In genomic region chr11:488062-488461, GRCh38 we compare ENCODE assay signal across 32 cellular contexts. TPM values are rescaled to one million over a fixed set of nuclear protein-coding genes. Genes with fewer than 3 reads are reported as not detected.
"Had no signal": no experiment of that assay in that cellular context is flagged by ENCODE, and none has a peak within 500 bp of the region (broad histone marks: within the 10 kb centered on the region; RNA-seq: fewer than 3 reads in every experiment).

No MANE protein-coding gene starts in this region.

- H3K9me3 Mint-ChIP-seq: dendritic cell treated with granulocyte-macrophage colony-stimulating factor and Interleukin-4, amounts not matched to agents 40 ng/mL and 50 ng/mL, for 4 days; immature natural killer cell; naive B cell; natural killer cell treated with Interleukin-12 subunit alpha and Interleukin-12 subunit beta and Interleukin-15 and Interleukin-18, amount 100 ng/mL, for 72 hours; stimulated activated naive B cell treated with anti-CD40 and anti-IgM and Interleukin-4, amounts not matched to agents 10 μg/mL and 1 μg/mL and 100 μg/mL, for 72 hours; type B pancreatic cell had no signal

- H3K36me3 Mint-ChIP-seq: immature natural killer cell; naive B cell; natural killer cell treated with Interleukin-12 subunit alpha and Interleukin-12 subunit beta and Interleukin-15 and Interleukin-18, amount 100 ng/mL, for 72 hours had no signal

- H3K9me3 ChIP-seq: colonic mucosa, gastrocnemius medialis, heart left ventricle, lower lobe of right lung, prostate gland, right atrium auricular region, sigmoid colon, stomach, testis, tibial artery had no signal

- DNase-seq: central memory CD4-positive, alpha-beta T cell; colonic mucosa; effector CD8-positive, alpha-beta T cell; endodermal cell; foreskin fibroblast; gastrocnemius medialis; hippocampal formation; immature natural killer cell; islet precursor cell; kidney glomerular epithelial cell; lower lobe of right lung; naive B cell; sigmoid colon; stimulated activated CD4-positive, alpha-beta T cell treated with anti-CD3 and anti-CD28 coated beads, Interleukin-15, amount 100 ng/mL, for 24 hours; stimulated activated CD4-positive, alpha-beta T cell treated with anti-CD3 and anti-CD28 coated beads, Interleukin-2, amount 100 ng/mL, for 48 hours; stimulated activated naive B cell treated with anti-CD40 and anti-IgM and Interleukin-4, amounts not matched to agents 10 μg/mL and 1 μg/mL and 100 μg/mL, for 72 hours; stomach; testis; tibial artery had no signal

- H3K4me1 Mint-ChIP-seq: endodermal cell; immature natural killer cell; neural crest cell; stimulated activated naive B cell treated with anti-CD40 and anti-IgM and Interleukin-4, amounts not matched to agents 10 μg/mL and 1 μg/mL and 100 μg/mL, for 72 hours had no signal

- H3K4me3 Mint-ChIP-seq: dendritic cell treated with granulocyte-macrophage colony-stimulating factor and Interleukin-4, amounts not matched to agents 40 ng/mL and 50 ng/mL, for 4 days; endodermal cell; immature natural killer cell; naive B cell; natural killer cell treated with Interleukin-12 subunit alpha and Interleukin-12 subunit beta and Interleukin-15 and Interleukin-18, amount 100 ng/mL, for 72 hours; neural crest cell; stimulated activated naive B cell treated with anti-CD40 and anti-IgM and Interleukin-4, amounts not matched to agents 10 μg/mL and 1 μg/mL and 100 μg/mL, for 72 hours; type B pancreatic cell had no signal

- H3K27me3 ChIP-seq: colonic mucosa, gastrocnemius medialis, heart left ventricle, right atrium auricular region, sigmoid colon, stomach, testis, tibial artery had no signal

- H3K27me3 Mint-ChIP-seq: dendritic cell treated with granulocyte-macrophage colony-stimulating factor and Interleukin-4, amounts not matched to agents 40 ng/mL and 50 ng/mL, for 4 days; naive B cell; natural killer cell treated with Interleukin-12 subunit alpha and Interleukin-12 subunit beta and Interleukin-15 and Interleukin-18, amount 100 ng/mL, for 72 hours; stimulated activated naive B cell treated with anti-CD40 and anti-IgM and Interleukin-4, amounts not matched to agents 10 μg/mL and 1 μg/mL and 100 μg/mL, for 72 hours; type B pancreatic cell had no signal

- H3K36me3 ChIP-seq: colonic mucosa, prostate gland had no signal

- ATAC-seq: esophagus mucosa; gastrocnemius medialis; heart left ventricle; left ventricle myocardium superior; lower lobe of right lung; stimulated activated naive B cell treated with anti-CD40 and anti-IgM and Interleukin-4, amounts not matched to agents 10 μg/mL and 1 μg/mL and 100 μg/mL, for 72 hours had no signal

- H3K4me3 ChIP-seq: colonic mucosa, gastrocnemius medialis, heart left ventricle, lower lobe of right lung, prostate gland, right atrium auricular region, sigmoid colon, skin epidermis, stomach, testis, tibial artery had no signal

- H3K4me1 ChIP-seq: colonic mucosa, gastrocnemius medialis, heart left ventricle, prostate gland, right atrium auricular region, sigmoid colon, stomach, testis, tibial artery had no signal

- H3K27ac ChIP-seq: colonic mucosa, epithelial cell of prostate, gastrocnemius medialis, heart left ventricle, lower lobe of right lung, prostate gland, right atrium auricular region, sigmoid colon, stomach, testis, tibial artery had no signal

RNA-seq across cellular contexts. Expression of gene ANO9, which starts 46.3 kb away (rescaled TPM):
- total RNA-seq: chondrocyte, neural crest cell, osteocyte had no signal
